12 cellular contexts compared by ENCODE assay signal in genomic region chr19:17775991-17776803, GRCh38. TPM values are rescaled to one million over a fixed set of nuclear protein-coding genes. Genes with fewer than 3 reads are reported as not detected.
DNase-seq lines count a peak whose midpoint lies in the region; ATAC-seq, FAIRE-seq and TF ChIP-seq lines count a peak whose summit lies in the region.
"Had no signal": no experiment of that assay in that cellular context is flagged by ENCODE, and none has a peak within 500 bp of the region (broad histone marks: within the 10 kb centered on the region; RNA-seq: fewer than 3 reads in every experiment).

No MANE protein-coding gene starts in this region.

- H3K27me3 Mint-ChIP-seq in CD4-positive, alpha-beta T cell = no peaks in the 10 kb centered on the region

- H2AFZ ChIP-seq in K562 (ENCODE audit: low read depth, low read length) = no peak overlapping the region

- H3K4me1 ChIP-seq in K562 (replicated peaks in 1 of 2; ENCODE audit: control insufficient read depth in 2 of 2, insufficient read depth in 2 of 2, low read length in 2 of 2) (peaks cover 12 to 41% of the 10 kb centered on the region in 2 experiments), sigmoid colon (peaks cover 0 to 9% (median 6%) of the 10 kb centered on the region in 4 donors)

- peaks cover 5% of the 10 kb centered on the region for H3K9me1 ChIP-seq in K562 (ENCODE audit: control insufficient read depth, insufficient read depth, low read length)

- H3K9me3 ChIP-seq in K562 (replicated peaks; ENCODE audit: control insufficient read depth, insufficient read depth, low read depth, low read length) (no peaks in the 10 kb centered on the region), sigmoid colon (no peaks in the 10 kb centered on the region)
- H3K9me3 ChIP-seq in CD4-positive, alpha-beta T cell (ENCODE audit: control insufficient read depth, low read length) = no peaks in the 10 kb centered on the region
- H3K9me3 ChIP-seq: thyroid gland had no signal

- H3K4me3 ChIP-seq in K562 = no peak overlapping the region
- no peak overlapping the region for H3K4me3 ChIP-seq in sigmoid colon
- H3K4me3 ChIP-seq: thyroid gland had no signal

- H4K20me1 ChIP-seq in K562 (replicated peaks; ENCODE audit: control insufficient read depth, insufficient read depth, low read length) = peaks cover 4% of the 10 kb centered on the region; the same call in 1 of the 2 replicates

- TF ChIP-seq RAD21 in K562 (CRISPR knock-in tag; conservative IDR thresholded peaks at IDR 0.05 in 1 of 2, IDR thresholded peaks at IDR 0.05 in 1 of 2) = no peak

- peak overlapping the region in 1 of 2 experiments; percentile 10; a peak in 1 of 4 replicates for H3K9ac ChIP-seq in K562 (ENCODE audit: insufficient read depth in 1 of 2, low read depth in 2 of 2, low read length in 2 of 2)

- intact Hi-C loops in K562 (cut with micrococcal nuclease) = loop anchor here (2.0 kb wide), 1 partner anchor 71 kb away; no protein-coding TSS in a partner anchor
- intact Hi-C loops in CD4-positive, alpha-beta T cell (cut with DNase I, micrococcal nuclease) = loop anchor here in 1 of 2 experiments (2.0 kb wide), 1 partner anchor 71 kb away; no protein-coding TSS in a partner anchor
- intact Hi-C loops in sigmoid colon (cut with DNase I) = no loop called here

- TF ChIP-seq CTCF in K562 (IDR thresholded peaks at IDR 0.05 in 2 of 3, conservative IDR thresholded peaks at IDR 0.05 in 1 of 3; ENCODE audit: insufficient read depth in 2 of 3, low read depth in 1 of 3, low read length in 3 of 3) = no peak
- no peak for TF ChIP-seq CTCF in CD4-positive, alpha-beta T cell (IDR thresholded peaks at IDR 0.05)
- no peak for TF ChIP-seq CTCF in sigmoid colon (IDR thresholded peaks at IDR 0.05)
- TF ChIP-seq CTCF in D721Med (IDR thresholded peaks at IDR 0.05; ENCODE audit: insufficient read depth, missing control alignments) = no peak

- no peak overlapping the region for H3K4me2 ChIP-seq in K562 (ENCODE audit: insufficient read depth, low read length)

- no peak for TF ChIP-seq EP300 in K562 (IDR thresholded peaks at IDR 0.05; ENCODE audit: low read length)
- TF ChIP-seq EP300 in sigmoid colon (IDR thresholded peaks at IDR 0.05) = no peak

- H3K27me3 ChIP-seq in K562 (ENCODE audit: control insufficient read depth in 2 of 2, insufficient read depth in 2 of 2, low read length in 2 of 2) (no peaks in the 10 kb centered on the region), sigmoid colon (peaks cover 7 to 60% (median 24%) of the 10 kb centered on the region in 3 donors)
- no peaks in the 10 kb centered on the region for H3K27me3 ChIP-seq in CD4-positive, alpha-beta T cell (ENCODE audit: control insufficient read depth, insufficient read depth, low read length)
- H3K27me3 ChIP-seq: thyroid gland had no signal

- H3K4me1 Mint-ChIP-seq in CD4-positive, alpha-beta T cell (ENCODE audit: low read depth) = no peaks in the 10 kb centered on the region

- BruUV-seq in K562 (replicated peaks; lab: Mats Ljungman, UMichigan) = no TSS peak

- CTCF ChIA-PET in K562 (lab: Yijun Ruan, JAX; ENCODE audit: low intra/inter-chr PET ratio) = interaction anchor here (0.7 to 2.5 kb wide), 4 partner anchors 51 to 80 kb away, joined by 3 to 33 read pairs (median 4); no protein-coding TSS in a partner anchor
- CTCF ChIA-PET in CD4-positive, alpha-beta T cell (lab: Charles Lee) = interaction anchor here (1.9 kb wide), 1 partner anchor 80 kb away, joined by 4 read pairs; no protein-coding TSS in a partner anchor

- no peaks in the 10 kb centered on the region for H3K79me2 ChIP-seq in K562 (ENCODE audit: control insufficient read depth, insufficient read depth, low read length)

- DNase-seq in Daoy (ENCODE audit: low read depth) (peak; percentile 52), K562 (ENCODE audit: extremely low read depth in 1 of 4, low spot score in 3 of 4) (no peak), sigmoid colon (no peak), D721Med (ENCODE audit: insufficient read length, low spot score) (no peak)
- no peak for DNase-seq in CD4-positive, alpha-beta T cell
- DNase-seq in stimulated activated CD4-positive, alpha-beta T cell treated with anti-CD3 and anti-CD28 coated beads, Interleukin-4, amount 100 ng/mL, for 4 hours = no peak
- DNase-seq: thyroid gland had no signal

- WGBS in K562 (ENCODE audit: insufficient coverage, low coverage, missing lambda C conversion rate) = 83% methylated on average over 20 of the region's 27 CpGs
- WGBS in sigmoid colon, 2 donors = 64 to 66% methylated on average over 27 of the region's 27 CpGs

- POLR2A ChIA-PET in K562 (lab: Yijun Ruan, JAX) = interaction anchor here (0.5 to 1.2 kb wide), 3 partner anchors 57 to 94 kb away, joined by 3 read pairs; partner anchors contain the start of gene MAP1S
- POLR2A ChIA-PET in CD4-positive, alpha-beta T cell (lab: Charles Lee) = interaction anchor here (0.6 to 1.2 kb wide), 2 partner anchors 83 to 156 kb away, joined by 3 to 4 read pairs; partner anchors contain the start of gene CCDC124

- in situ Hi-C loops in K562 (cut with MboI) = no loop called here

- peaks cover 76% of the 10 kb centered on the region for H3K36me3 Mint-ChIP-seq in CD4-positive, alpha-beta T cell (ENCODE audit: low read depth)

- FAIRE-seq in K562 (lab: Jason Lieb, UNC) (no peak), D721Med (lab: Jason Lieb, UNC) (no peak)

- H3K9me3 Mint-ChIP-seq in CD4-positive, alpha-beta T cell = no peaks in the 10 kb centered on the region

- TF ChIP-seq POLR2A in K562 (conservative IDR thresholded peaks at IDR 0.05) (no peak), sigmoid colon (IDR thresholded peaks at IDR 0.05) (no peak)

- H3K27ac ChIP-seq in K562 (ENCODE audit: extremely low read depth, low read depth, low read length) (no peak overlapping the region), sigmoid colon (no peak overlapping the region)
- H3K27ac ChIP-seq in CD4-positive, alpha-beta T cell (ENCODE audit: low read depth, low read length) = no peak overlapping the region
- H3K27ac ChIP-seq: thyroid gland had no signal

- no peak overlapping the region for H3K27ac Mint-ChIP-seq in CD4-positive, alpha-beta T cell

- H3K4me3 Mint-ChIP-seq in CD4-positive, alpha-beta T cell = no peak overlapping the region

- H3K36me3 ChIP-seq in K562 (ENCODE audit: control insufficient read depth, insufficient read depth, low read length) (peaks cover 51% of the 10 kb centered on the region; the same call in 2 of the 3 replicates), sigmoid colon (no peaks in the 10 kb centered on the region)
- H3K36me3 ChIP-seq: thyroid gland had no signal

- ATAC-seq in GM19455 (IDR thresholded peaks at IDR 0.05; ENCODE audit: unreplicated experiment) (peak; percentile 54), HG03135 (IDR thresholded peaks at IDR 0.05; ENCODE audit: unreplicated experiment) (peak; percentile 53), K562 (no peak)
- ATAC-seq in CD4-positive, alpha-beta T cell (ENCODE audit: poor library complexity) = no peak

RNA-seq across cellular contexts. Expression of gene B3GNT3, which starts 18.7 kb away (rescaled TPM):
- total RNA-seq in Daoy (2014; rRNA removed; shearing (Covaris generic)) = 0.06 and 0.09 TPM in 2 replicates
- total RNA-seq in K562 (2011; cell fraction: chromatin; rRNA removed; ENCODE audit: low replicate concordance) = 0.30 TPM in 1 of 2 replicates, not detected in the other
- 0.13 and 0.33 TPM in 2 replicates for total RNA-seq in K562 (2011; cell fraction: nucleolus; rRNA removed)
- 0.29 TPM in 1 of 2 replicates, not detected in the other for total RNA-seq in K562 (2011; cell fraction: nucleoplasm; rRNA removed)
- not detected in 2 replicates for total RNA-seq in K562 (2014; rRNA removed)
- total RNA-seq in K562 (2014; rRNA removed; fragmentation: Illumina TruSeq; extraction: Trizol) = not detected in 2 replicates
- total RNA-seq in K562 (2015; rRNA removed; fragmentation: Illumina TruSeq; extraction: Trizol) = 0.07 TPM in 1 of 2 replicates, not detected in the other
- total RNA-seq in K562 (2021) = 0.11 TPM in 1 of 2 replicates, not detected in the other
- polyA plus RNA-seq in K562 (2011; rRNA removed) = 0.03 and 0.06 TPM in 2 replicates
- 0.04 and 0.18 TPM in 2 replicates for polyA plus RNA-seq in K562 (2011; cell fraction: cytosol; rRNA removed)
- 0.28 TPM in 1 of 2 replicates, not detected in the other for polyA plus RNA-seq in K562 (2011; cell fraction: nucleus; rRNA removed)
- 0.10 and 0.47 TPM in 2 replicates for polyA plus RNA-seq in K562 (2012)
- polyA plus RNA-seq in K562 (2014; fragmentation: Illumina TruSeq; extraction: Trizol) = 0.08 TPM in 1 of 2 replicates, not detected in the other
- polyA plus RNA-seq in K562 (2014; fragmentation: Nextera tagmentation; extraction: Ambion mirVana) = not detected
- not detected in 2 replicates for polyA plus RNA-seq in K562 (2014; rRNA removed)
- 0.09 TPM in 1 of 2 replicates, not detected in the other for polyA minus RNA-seq in K562 (2011; rRNA and poly(A)+ RNA removed)
- polyA minus RNA-seq in K562 (2011; cell fraction: cytosol; rRNA and poly(A)+ RNA removed) = not detected in 2 replicates
- not detected in 2 replicates for polyA minus RNA-seq in K562 (2011; cell fraction: nucleus; rRNA and poly(A)+ RNA removed)
- total RNA-seq in CD4-positive, alpha-beta T cell = under 1 TPM; 0.39 to 0.52 TPM
- under 1 TPM in 1 of 4 donors, not detected in 3; 0.55 TPM for total RNA-seq in sigmoid colon
- polyA plus RNA-seq in sigmoid colon = 10 to 100 TPM; 20.4 to 72.3 (median 35.4) TPM
- total RNA-seq: activated CD8-positive, alpha-beta memory T cell treated with anti-CD3 and anti-CD28 coated beads for 36 hours had no signal

RNA-seq across cellular contexts. Expression of gene FCHO1, which starts 24.9 kb away (rescaled TPM):
- 0.91 and 3.2 TPM in 2 replicates for total RNA-seq in Daoy (2014; rRNA removed; shearing (Covaris generic))
- total RNA-seq in K562 (2011; cell fraction: chromatin; rRNA removed; ENCODE audit: low replicate concordance) = 225 and 536 TPM in 2 replicates
- total RNA-seq in K562 (2011; cell fraction: nucleolus; rRNA removed) = 220 and 237 TPM in 2 replicates
- 234 and 250 TPM in 2 replicates for total RNA-seq in K562 (2011; cell fraction: nucleoplasm; rRNA removed)
- total RNA-seq in K562 (2014; rRNA removed) (25.4 and 33.0 TPM in 2 replicates), K562 (2014; rRNA removed; fragmentation: Illumina TruSeq; extraction: Trizol) (9.2 and 14.3 TPM in 2 replicates), K562 (2015; rRNA removed; fragmentation: Illumina TruSeq; extraction: Trizol) (18.1 and 18.3 TPM in 2 replicates), K562 (2021) (51.9 and 58.9 TPM in 2 replicates), sigmoid colon (1 to 10 TPM; 1.8 to 5.8 (median 4.4) TPM)
- polyA plus RNA-seq in K562 (2011; rRNA removed) (9.3 and 19.3 TPM in 2 replicates), K562 (2014; fragmentation: Illumina TruSeq; extraction: Trizol) (24.2 and 32.6 TPM in 2 replicates), K562 (2014; fragmentation: Nextera tagmentation; extraction: Ambion mirVana) (under 1 TPM; 0.21 to 0.67 TPM), K562 (2014; rRNA removed) (26.6 and 28.7 TPM in 2 replicates), sigmoid colon (10 to 100 TPM in 1 of 3 donors, 1 to 10 TPM in 2; 1.2 to 14.4 (median 2.5) TPM)
- 9.1 and 14.7 TPM in 2 replicates for polyA plus RNA-seq in K562 (2011; cell fraction: cytosol; rRNA removed)
- 80.2 and 106 TPM in 2 replicates for polyA plus RNA-seq in K562 (2011; cell fraction: nucleus; rRNA removed)
- 31.6 and 56.4 TPM in 2 replicates for polyA plus RNA-seq in K562 (2012)
- 45.3 and 55.3 TPM in 2 replicates for polyA minus RNA-seq in K562 (2011; rRNA and poly(A)+ RNA removed)
- polyA minus RNA-seq in K562 (2011; cell fraction: cytosol; rRNA and poly(A)+ RNA removed) = 28.8 and 38.7 TPM in 2 replicates
- 95.9 and 141 TPM in 2 replicates for polyA minus RNA-seq in K562 (2011; cell fraction: nucleus; rRNA and poly(A)+ RNA removed)
- 10 to 100 TPM; 40.7 to 43.1 TPM for total RNA-seq in CD4-positive, alpha-beta T cell

RNA-seq across cellular contexts. Expression of gene INSL3, which starts 45.1 kb away (rescaled TPM):
- total RNA-seq in Daoy (2014; rRNA removed; shearing (Covaris generic)) = not detected in 2 replicates
- not detected in 2 replicates for total RNA-seq in K562 (2011; cell fraction: chromatin; rRNA removed; ENCODE audit: low replicate concordance)
- not detected in 2 replicates for total RNA-seq in K562 (2011; cell fraction: nucleolus; rRNA removed)
- not detected in 2 replicates for total RNA-seq in K562 (2011; cell fraction: nucleoplasm; rRNA removed)
- not detected in 2 replicates for total RNA-seq in K562 (2014; rRNA removed)
- total RNA-seq in K562 (2014; rRNA removed; fragmentation: Illumina TruSeq; extraction: Trizol) = not detected in 2 replicates
- total RNA-seq in K562 (2015; rRNA removed; fragmentation: Illumina TruSeq; extraction: Trizol) = not detected in 2 replicates
- not detected in 2 replicates for total RNA-seq in K562 (2021)
- polyA plus RNA-seq in K562 (2011; rRNA removed) = not detected in 2 replicates
- not detected in 2 replicates for polyA plus RNA-seq in K562 (2011; cell fraction: cytosol; rRNA removed)
- not detected in 2 replicates for polyA plus RNA-seq in K562 (2011; cell fraction: nucleus; rRNA removed)
- polyA plus RNA-seq in K562 (2012) = not detected in 2 replicates
- not detected in 2 replicates for polyA plus RNA-seq in K562 (2014; fragmentation: Illumina TruSeq; extraction: Trizol)
- polyA plus RNA-seq in K562 (2014; fragmentation: Nextera tagmentation; extraction: Ambion mirVana) = not detected
- not detected in 2 replicates for polyA plus RNA-seq in K562 (2014; rRNA removed)
- polyA minus RNA-seq in K562 (2011; rRNA and poly(A)+ RNA removed) = not detected in 2 replicates
- not detected in 2 replicates for polyA minus RNA-seq in K562 (2011; cell fraction: cytosol; rRNA and poly(A)+ RNA removed)
- not detected in 2 replicates for polyA minus RNA-seq in K562 (2011; cell fraction: nucleus; rRNA and poly(A)+ RNA removed)
- 1 to 10 TPM; 7.2 to 7.6 TPM for total RNA-seq in CD4-positive, alpha-beta T cell
- not detected for total RNA-seq in sigmoid colon
- polyA plus RNA-seq in sigmoid colon = under 1 TPM in 1 of 3 donors, not detected in 2; 0.85 TPM
- total RNA-seq: Calu3, M059J had no signal

RNA-seq across cellular contexts. Expression of gene MAP1S, which starts 56.9 kb away (rescaled TPM):
- 11.4 TPM in 2 replicates for total RNA-seq in Daoy (2014; rRNA removed; shearing (Covaris generic))
- total RNA-seq in K562 (2011; cell fraction: chromatin; rRNA removed; ENCODE audit: low replicate concordance) = 19.7 and 56.1 TPM in 2 replicates
- 33.4 and 40.5 TPM in 2 replicates for total RNA-seq in K562 (2011; cell fraction: nucleolus; rRNA removed)
- 34.0 and 46.6 TPM in 2 replicates for total RNA-seq in K562 (2011; cell fraction: nucleoplasm; rRNA removed)
- total RNA-seq in K562 (2014; rRNA removed) (23.0 and 36.9 TPM in 2 replicates), K562 (2014; rRNA removed; fragmentation: Illumina TruSeq; extraction: Trizol) (3.0 and 5.3 TPM in 2 replicates), K562 (2015; rRNA removed; fragmentation: Illumina TruSeq; extraction: Trizol) (9.5 and 11.0 TPM in 2 replicates), K562 (2021) (79.8 and 81.0 TPM in 2 replicates), sigmoid colon (10 to 100 TPM; 13.3 to 35.8 (median 16.6) TPM)
- polyA plus RNA-seq in K562 (2011; rRNA removed) (5.9 and 18.2 TPM in 2 replicates), K562 (2014; fragmentation: Illumina TruSeq; extraction: Trizol) (33.0 and 48.4 TPM in 2 replicates), K562 (2014; fragmentation: Nextera tagmentation; extraction: Ambion mirVana) (1 to 10 TPM; 2.0 to 3.0 TPM), K562 (2014; rRNA removed) (12.2 and 13.9 TPM in 2 replicates), sigmoid colon (10 to 100 TPM; 13.8 to 20.6 (median 15.7) TPM)
- polyA plus RNA-seq in K562 (2011; cell fraction: cytosol; rRNA removed) = 11.0 and 28.6 TPM in 2 replicates
- 17.9 and 37.4 TPM in 2 replicates for polyA plus RNA-seq in K562 (2011; cell fraction: nucleus; rRNA removed)
- polyA plus RNA-seq in K562 (2012) = 85.3 and 93.8 TPM in 2 replicates
- 12.8 and 15.3 TPM in 2 replicates for polyA minus RNA-seq in K562 (2011; rRNA and poly(A)+ RNA removed)
- polyA minus RNA-seq in K562 (2011; cell fraction: cytosol; rRNA and poly(A)+ RNA removed) = 65.8 and 95.4 TPM in 2 replicates
- 15.6 and 19.3 TPM in 2 replicates for polyA minus RNA-seq in K562 (2011; cell fraction: nucleus; rRNA and poly(A)+ RNA removed)
- 10 to 100 TPM; 18.1 to 21.4 TPM for total RNA-seq in CD4-positive, alpha-beta T cell

Comparison
In these comparisons a context has a peak if more than half of its experiments do, and no peak if none do; other contexts are left out.
1. ATAC-seq: peak in GM19455 (single experiment) and HG03135 (single experiment); none in K562 (single experiment) and CD4-positive, alpha-beta T cell (single experiment).